8 cellular contexts compared by ENCODE assay signal in the genomic region with DNA sequence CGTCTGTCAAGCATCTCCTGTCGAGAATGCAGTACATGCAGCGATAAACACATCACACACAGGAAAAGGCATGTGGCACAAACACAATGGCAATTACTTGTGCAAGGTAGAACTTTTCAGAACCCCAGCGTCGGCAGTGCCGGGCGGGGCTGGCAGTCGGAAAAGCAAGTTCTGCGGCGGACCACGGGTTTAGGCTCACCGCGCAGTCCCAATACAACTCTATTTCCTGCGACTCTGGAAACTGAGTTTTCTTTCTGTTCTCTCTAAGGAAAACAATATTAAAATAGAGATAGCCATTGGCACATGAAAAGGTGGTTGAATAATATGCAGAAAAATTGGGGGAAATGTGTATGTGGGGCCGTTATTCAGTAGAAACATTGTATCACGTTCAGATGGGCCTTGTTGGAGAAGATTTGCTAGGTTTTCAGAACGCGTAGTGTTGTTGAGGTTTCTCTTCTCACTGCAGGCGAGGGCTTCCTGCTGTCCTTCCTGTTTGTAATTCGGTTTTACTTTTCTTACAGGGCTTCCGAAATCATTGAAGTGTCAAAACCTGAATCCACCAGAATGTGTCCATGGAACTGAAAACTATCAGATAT.
DNase-seq lines count a peak whose midpoint lies in the region; ATAC-seq, FAIRE-seq and TF ChIP-seq lines count a peak whose summit lies in the region.
"Had no signal": no experiment of that assay in that cellular context is flagged by ENCODE, and none has a peak within 500 bp of the region (broad histone marks: within the 10 kb centered on the region; RNA-seq: fewer than 3 reads in every experiment).

No MANE protein-coding gene starts in this region.

- no peak for TF ChIP-seq CTCF in H1 (IDR thresholded peaks at IDR 0.05; ENCODE audit: control extremely low read depth in 1 of 3, insufficient read depth in 1 of 3, low read depth in 1 of 3, low read length in 3 of 3)

- no peak overlapping the region for H3K23ac ChIP-seq in H1 (ENCODE audit: insufficient read length)

- no peaks in the 10 kb centered on the region for H4K20me1 ChIP-seq in H1 (replicated peaks in 1 of 2; ENCODE audit: control insufficient read depth in 1 of 2, insufficient read depth in 2 of 2, low read length in 2 of 2)

- no peak for TF ChIP-seq RAD21 in H1 (IDR thresholded peaks at IDR 0.05 in 1 of 2, conservative IDR thresholded peaks at IDR 0.05 in 1 of 2; ENCODE audit: low read depth in 2 of 2, low read length in 2 of 2)

- FAIRE-seq in H1 (lab: Jason Lieb, UNC) = peak; percentile 57
- FAIRE-seq: pancreas had no signal

- no peak for TF ChIP-seq EP300 in H1 (IDR thresholded peaks at IDR 0.05; ENCODE audit: borderline replicate concordance in 1 of 2, low read depth in 2 of 2, low read length in 2 of 2)

- no peak overlapping the region for H2BK12ac ChIP-seq in H1 (ENCODE audit: low read depth, low read length)

- no peak overlapping the region for H3K27ac ChIP-seq in H1 (ENCODE audit: low read depth, low read length)
- no peak overlapping the region for H3K27ac ChIP-seq in skeletal muscle tissue (ENCODE audit: low read depth, low read length)
- H3K27ac ChIP-seq: pancreas had no signal

- peaks cover 0 to 4% (median 0%) of the 10 kb centered on the region in 3 donors for H3K4me1 Mint-ChIP-seq in IgD-negative memory B cell

- H3K4me1 ChIP-seq in H1 (replicated peaks in 1 of 4; ENCODE audit: control insufficient read depth in 3 of 4, insufficient read depth in 4 of 4, low read length in 3 of 4) = no peaks in the 10 kb centered on the region
- H3K4me1 ChIP-seq in skeletal muscle tissue (ENCODE audit: control insufficient read depth in 3 of 3, insufficient read depth in 3 of 3, low read length in 3 of 3) = peaks cover 0 to 2% (median 0%) of the 10 kb centered on the region in 3 donors
- H3K4me1 ChIP-seq: pancreas had no signal

- H3K27me3 Mint-ChIP-seq in IgD-negative memory B cell = peaks cover 2% of the 10 kb centered on the region

- H2BK20ac ChIP-seq in H1 (ENCODE audit: low read length) = no peak overlapping the region

- H3K23me2 ChIP-seq in H1 (ENCODE audit: low read depth, low read length) = no peaks in the 10 kb centered on the region

- H4K8ac ChIP-seq in H1 (ENCODE audit: extremely low read depth, insufficient read depth, low read length) = no peak overlapping the region

- H3K9me3 Mint-ChIP-seq in IgD-negative memory B cell = no peaks in the 10 kb centered on the region

- no peaks in the 10 kb centered on the region for H3K79me1 ChIP-seq in H1 (ENCODE audit: low read depth, low read length)

- H2AFZ ChIP-seq in H1 (ENCODE audit: low read length) = peak overlapping the region; percentile 95; the same call in 1 of the 2 replicates

- no peak for DNase-seq in H1 (ENCODE audit: low read depth in 1 of 2, low spot score in 2 of 2)
- no peak for DNase-seq in NCI-H1417 treated with DMSO at 0.1 percent for 48 hours (lab: John Stamatoyannopoulos, UW)
- no peak for DNase-seq in NCI-H526 treated with DMSO at 0.1 percent for 48 hours (lab: John Stamatoyannopoulos, UW)
- no peak for DNase-seq in stimulated activated CD4-positive, alpha-beta T cell treated with anti-CD3 and anti-CD28 coated beads, Interleukin-4, amount 100 ng/mL, for 4 hours

- H3K9ac ChIP-seq in H1 (replicated peaks in 1 of 4; ENCODE audit: extremely low read depth in 1 of 4, low read depth in 3 of 4, low read length in 3 of 4) (no peak overlapping the region), skeletal muscle tissue (ENCODE audit: low read depth in 1 of 3, low read length in 3 of 3) (no peak overlapping the region)

- TF ChIP-seq POLR2A in H1 (IDR thresholded peaks at IDR 0.05; ENCODE audit: control extremely low read depth in 1 of 2, low read depth in 2 of 2, low read length in 2 of 2) = no peak

- H3K4me2 ChIP-seq in H1 (ENCODE audit: insufficient read depth in 1 of 2, low read depth in 2 of 2, low read length in 2 of 2) = peak overlapping the region in 1 of 2 experiments; percentile 55; a peak in 2 of 4 replicates

- H3K4me3 ChIP-seq in H1 (ENCODE audit: extremely low read depth in 1 of 4, insufficient read depth in 2 of 4, low read depth in 3 of 4, low read length in 4 of 4) (peak overlapping the region in 1 of 4 experiments; percentile 44; a peak in 1 of 8 replicates), skeletal muscle tissue (ENCODE audit: low read length in 3 of 3) (peak overlapping the region; percentile 8 to 56 (median 48))

- H4K5ac ChIP-seq in H1 (ENCODE audit: insufficient read length, low read depth, low read length) = no peak overlapping the region

- H3K4ac ChIP-seq in H1 (replicated peaks; ENCODE audit: insufficient read length, low read depth, low read length) = no peak overlapping the region

- peak overlapping the region; percentile 72 to 95 (median 86) for H3K4me3 Mint-ChIP-seq in IgD-negative memory B cell

- H2AK5ac ChIP-seq in H1 (ENCODE audit: low read depth, low read length) = no peak overlapping the region

- no peak overlapping the region for H2BK5ac ChIP-seq in H1 (ENCODE audit: low read depth, low read length)

- ATAC-seq in GM19463 (IDR thresholded peaks at IDR 0.05; ENCODE audit: unreplicated experiment) = peak; percentile 36

- H2BK120ac ChIP-seq in H1 (replicated peaks; ENCODE audit: low read depth, low read length) = no peak overlapping the region

- H3K27me3 ChIP-seq in H1 (replicated peaks in 1 of 4; ENCODE audit: control insufficient read depth in 3 of 4, extremely low read depth in 1 of 4, insufficient read depth in 3 of 4, low read length in 3 of 4) (peaks cover 0 to 11% (median 9%) of the 10 kb centered on the region in 4 experiments; a peak in 4 of 7 replicates), skeletal muscle tissue (ENCODE audit: control insufficient read depth in 3 of 3, insufficient read depth in 3 of 3, low read length in 3 of 3) (peaks cover 0 to 10% (median 5%) of the 10 kb centered on the region in 3 donors)
- H3K27me3 ChIP-seq: pancreas had no signal

- H3K18ac ChIP-seq in H1 (ENCODE audit: extremely low read depth, low read length) = no peak overlapping the region; the same call in 1 of the 2 replicates

- no peaks in the 10 kb centered on the region for H3K79me2 ChIP-seq in H1 (ENCODE audit: control insufficient read depth in 1 of 2, insufficient read depth in 2 of 2, low read length in 2 of 2)

- H3K36me3 Mint-ChIP-seq in IgD-negative memory B cell = peaks cover 2% of the 10 kb centered on the region

- 81% methylated on average over 21 of the region's 21 CpGs; no CpG with 5 or more reads in 1 of the 2 experiments for WGBS in H1 (ENCODE audit: extremely low coverage in 1 of 2, insufficient coverage in 1 of 2, insufficient read length in 1 of 2, insufficient replicate concordance in 2 of 2, low coverage in 1 of 2, low lambda C conversion rate in 2 of 2, missing lambda C conversion rate in 1 of 2), 2 experiments

- CTCF ChIA-PET in H1 (lab: Charles Lee; ENCODE audit: partially characterized antibody) = no interaction called here

- no peaks in the 10 kb centered on the region for H3K36me3 ChIP-seq in H1 (ENCODE audit: control insufficient read depth in 2 of 4, insufficient read depth in 4 of 4, low read length in 3 of 4)
- no peaks in the 10 kb centered on the region for H3K36me3 ChIP-seq in skeletal muscle tissue (ENCODE audit: control insufficient read depth in 3 of 3, insufficient read depth in 3 of 3, low read length in 3 of 3)
- H3K36me3 ChIP-seq: pancreas had no signal

- POLR2A ChIA-PET in H1 (lab: Charles Lee; ENCODE audit: partially characterized antibody) = no interaction called here

- no peak overlapping the region for H3K56ac ChIP-seq in H1 (replicated peaks; ENCODE audit: insufficient read length, low read depth, low read length)

- no peak overlapping the region for H3K14ac ChIP-seq in H1 (ENCODE audit: insufficient read length)

- H3K27ac Mint-ChIP-seq in IgD-negative memory B cell = peak overlapping the region in 2 of 3 donors; percentile 7 to 88

- H3K9me3 ChIP-seq in H1 (ENCODE audit: insufficient read depth in 2 of 2, low read depth in 1 of 2, low read length in 1 of 2) (no peaks in the 10 kb centered on the region), skeletal muscle tissue (ENCODE audit: control insufficient read depth in 3 of 3, low read length in 3 of 3) (no peaks in the 10 kb centered on the region)
- H3K9me3 ChIP-seq: pancreas had no signal

- 0 out of 2 replicates have a peak overlapping the region, but pooled peaks have one; percentile 19 for H2BK15ac ChIP-seq in H1 (ENCODE audit: low read length)

- H4K91ac ChIP-seq in H1 (replicated peaks; ENCODE audit: insufficient read length, low read length) = no peak overlapping the region

TF ChIP-seq in H1, 55 proteins besides CTCF, POLR2A, EP300 and RAD21 (continues in another document):
- TF ChIP-seq CEBPB (IDR thresholded peaks at IDR 0.05; ENCODE audit: low read depth, low read length) = no peak
- no peak for TF ChIP-seq CTBP2 (IDR thresholded peaks at IDR 0.05; ENCODE audit: borderline replicate concordance, insufficient read depth, insufficient read length, low read length)
- TF ChIP-seq ASH2L (IDR thresholded peaks at IDR 0.05; ENCODE audit: low read length) = no peak
- no peak for TF ChIP-seq TBP (IDR thresholded peaks at IDR 0.05; ENCODE audit: low read depth, low read length)
- TF ChIP-seq, protein P1, sequence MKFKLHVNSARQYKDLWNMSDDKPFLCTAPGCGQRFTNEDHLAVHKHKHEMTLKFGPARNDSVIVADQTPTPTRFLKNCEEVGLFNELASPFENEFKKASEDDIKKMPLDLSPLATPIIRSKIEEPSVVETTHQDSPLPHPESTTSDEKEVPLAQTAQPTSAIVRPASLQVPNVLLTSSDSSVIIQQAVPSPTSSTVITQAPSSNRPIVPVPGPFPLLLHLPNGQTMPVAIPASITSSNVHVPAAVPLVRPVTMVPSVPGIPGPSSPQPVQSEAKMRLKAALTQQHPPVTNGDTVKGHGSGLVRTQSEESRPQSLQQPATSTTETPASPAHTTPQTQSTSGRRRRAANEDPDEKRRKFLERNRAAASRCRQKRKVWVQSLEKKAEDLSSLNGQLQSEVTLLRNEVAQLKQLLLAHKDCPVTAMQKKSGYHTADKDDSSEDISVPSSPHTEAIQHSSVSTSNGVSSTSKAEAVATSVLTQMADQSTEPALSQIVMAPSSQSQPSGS (IDR thresholded peaks at IDR 0.05; ENCODE audit: low read length) = no peak
- no peak for TF ChIP-seq TEAD4 (IDR thresholded peaks at IDR 0.05; ENCODE audit: low read depth, low read length)
- no peak for TF ChIP-seq HDAC2 (IDR thresholded peaks at IDR 0.05; ENCODE audit: borderline replicate concordance in 1 of 2, low read depth in 2 of 2, low read length in 2 of 2)
- TF ChIP-seq KDM1A (IDR thresholded peaks at IDR 0.05; ENCODE audit: borderline replicate concordance, low read length) = no peak
- no peak for TF ChIP-seq EGR1 (IDR thresholded peaks at IDR 0.05; ENCODE audit: borderline replicate concordance, low read depth, low read length)
- TF ChIP-seq, protein P2, sequence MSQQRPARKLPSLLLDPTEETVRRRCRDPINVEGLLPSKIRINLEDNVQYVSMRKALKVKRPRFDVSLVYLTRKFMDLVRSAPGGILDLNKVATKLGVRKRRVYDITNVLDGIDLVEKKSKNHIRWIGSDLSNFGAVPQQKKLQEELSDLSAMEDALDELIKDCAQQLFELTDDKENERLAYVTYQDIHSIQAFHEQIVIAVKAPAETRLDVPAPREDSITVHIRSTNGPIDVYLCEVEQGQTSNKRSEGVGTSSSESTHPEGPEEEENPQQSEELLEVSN (IDR thresholded peaks at IDR 0.05) = no peak
- no peak for TF ChIP-seq POLR2AphosphoS5 (IDR thresholded peaks at IDR 0.05; ENCODE audit: low read depth, low read length)
